Comparison of ENCODE assay signal across 1 cellular context in the genomic region with DNA sequence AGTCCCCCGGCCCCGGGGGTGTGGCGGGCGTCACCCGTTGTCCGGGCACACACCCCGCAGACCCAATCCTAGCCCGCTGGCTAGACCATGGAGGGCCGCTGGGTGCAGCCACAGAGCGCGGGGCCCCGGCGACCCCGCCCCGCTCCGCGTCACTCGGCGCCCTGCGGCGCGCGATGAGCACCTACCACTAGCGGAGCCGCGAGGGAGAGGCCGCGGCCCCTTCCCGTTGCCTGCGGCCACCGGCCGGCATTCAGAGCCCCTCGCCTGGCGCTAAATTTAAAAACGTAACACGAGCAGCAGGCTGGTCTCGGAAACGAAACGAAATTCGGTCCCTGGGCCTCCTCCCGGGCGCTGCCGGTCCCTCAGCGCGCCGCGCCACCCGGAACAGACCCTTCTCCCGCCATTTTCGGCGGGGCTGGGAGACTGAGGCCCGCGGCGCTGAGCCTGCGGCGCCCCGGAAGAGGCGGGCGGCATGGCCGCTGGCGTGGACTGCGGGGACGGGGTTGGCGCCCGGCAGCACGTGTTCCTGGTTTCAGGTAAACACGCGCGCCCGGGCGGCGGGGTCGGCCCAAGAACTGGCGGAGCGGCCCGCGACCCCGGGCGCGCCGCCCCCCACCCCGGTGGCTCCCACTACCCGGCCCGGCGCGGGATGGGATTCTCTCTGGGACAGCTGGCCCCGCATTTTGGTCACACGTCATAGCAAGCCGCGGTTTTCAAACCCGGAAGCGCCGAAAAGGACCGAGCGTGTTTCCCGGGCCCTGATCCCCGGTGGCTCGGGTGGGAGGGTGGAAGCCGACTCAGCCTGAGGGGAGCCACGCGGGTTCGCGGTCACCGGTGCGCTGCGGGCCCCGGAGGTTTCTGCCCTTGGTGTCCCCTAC.
TF ChIP-seq lines count a peak whose summit lies in the region.

TSS of gene RNASEH2B (plus strand) at position 187 of the 878 bp plus-strand sequence. CDS start at position 473, 286 bp downstream.

TF ChIP-seq in HepG2, 621 proteins besides CTCF, POLR2A, EP300 and RAD21 (continued from another document and continues in another):
- TF ChIP-seq ZNF235 (CRISPR knock-in tag; IDR thresholded peaks at IDR 0.05; ENCODE audit: borderline replicate concordance) (no peak), ZNF766 (CRISPR knock-in tag; IDR thresholded peaks at IDR 0.05; ENCODE audit: borderline replicate concordance) (peak; percentile 75; the same call in 1 of the 2 replicates), ZNF337 (CRISPR knock-in tag; IDR thresholded peaks at IDR 0.05; ENCODE audit: borderline replicate concordance, low read depth) (no peak), SRSF9 (IDR thresholded peaks at IDR 0.05; ENCODE audit: borderline replicate concordance, insufficient read depth, low read depth, low read length, poor library complexity, severe bottlenecking) (no peak), KLF12 (CRISPR knock-in tag; IDR thresholded peaks at IDR 0.05; ENCODE audit: borderline replicate concordance) (peak; percentile 84; the same call in 1 of the 2 replicates), ZNF124 (CRISPR knock-in tag; IDR thresholded peaks at IDR 0.05) (0 out of 2 replicates have a peak, but pooled peaks have one; percentile 36), FUBP1 (CRISPR knock-in tag; IDR thresholded peaks at IDR 0.05; ENCODE audit: borderline replicate concordance) (no peak), HES4 (CRISPR knock-in tag; IDR thresholded peaks at IDR 0.05; ENCODE audit: borderline replicate concordance) (peak; percentile 71; the same call in 1 of the 2 replicates), HMGA1 (CRISPR knock-in tag; conservative IDR thresholded peaks at IDR 0.05) (no peak), RFXANK (CRISPR knock-in tag; IDR thresholded peaks at IDR 0.05) (no peak), FOXA1 (IDR thresholded peaks at IDR 0.05) (no peak), FOXA1 (CRISPR knock-in tag; IDR thresholded peaks at IDR 0.05) (no peak), JUND (CRISPR knock-in tag; IDR thresholded peaks at IDR 0.05) (no peak), MIXL1 (CRISPR knock-in tag; IDR thresholded peaks at IDR 0.05) (no peak), PRMT3 (CRISPR knock-in tag; IDR thresholded peaks at IDR 0.05; ENCODE audit: borderline replicate concordance, low read depth) (no peak), PRPF4 (IDR thresholded peaks at IDR 0.05; ENCODE audit: low read depth, low read length, poor library complexity, severe bottlenecking) (no peak), ZNF496 (CRISPR knock-in tag; IDR thresholded peaks at IDR 0.05; ENCODE audit: insufficient replicate concordance) (no peak), ZNF280D (CRISPR knock-in tag; IDR thresholded peaks at IDR 0.05) (no peak; the same call in 1 of the 2 replicates), ZBTB8A (CRISPR knock-in tag; IDR thresholded peaks at IDR 0.05; ENCODE audit: borderline replicate concordance, low read depth) (no peak), PBX3 (CRISPR knock-in tag; IDR thresholded peaks at IDR 0.05; ENCODE audit: borderline replicate concordance) (no peak), ZHX2 (IDR thresholded peaks at IDR 0.05; ENCODE audit: low read depth) (peak; percentile 14; the same call in 1 of the 2 replicates), ZHX2 (CRISPR knock-in tag; IDR thresholded peaks at IDR 0.05; ENCODE audit: borderline replicate concordance) (peak; percentile 70; the same call in 1 of the 2 replicates), ZNF629 (CRISPR knock-in tag; conservative IDR thresholded peaks at IDR 0.05) (no peak; the same call in 1 of the 2 replicates), ZNF737 (CRISPR knock-in tag; IDR thresholded peaks at IDR 0.05; ENCODE audit: borderline replicate concordance) (no peak), SIX4 (CRISPR knock-in tag; IDR thresholded peaks at IDR 0.05) (peak; percentile 12; the same call in 1 of the 2 replicates), ESRRA (CRISPR knock-in tag; IDR thresholded peaks at IDR 0.05; ENCODE audit: low read depth) (no peak), SMARCE1 (IDR thresholded peaks at IDR 0.05; ENCODE audit: borderline replicate concordance) (no peak), GTF2F1 (IDR thresholded peaks at IDR 0.05; ENCODE audit: low read length) (no peak), ISX (CRISPR knock-in tag; conservative IDR thresholded peaks at IDR 0.05) (no peak; the same call in 1 of the 2 replicates), ZFP41 (CRISPR knock-in tag; IDR thresholded peaks at IDR 0.05; ENCODE audit: borderline replicate concordance) (no peak), MTA1 (CRISPR knock-in tag; IDR thresholded peaks at IDR 0.05; ENCODE audit: borderline replicate concordance) (peak; percentile 57), ZNF343 (CRISPR knock-in tag; IDR thresholded peaks at IDR 0.05) (0 out of 2 replicates have a peak, but pooled peaks have one; percentile 68), ZSCAN21 (CRISPR knock-in tag; IDR thresholded peaks at IDR 0.05; ENCODE audit: borderline replicate concordance) (peak; percentile 65), CHD2 (IDR thresholded peaks at IDR 0.05; ENCODE audit: low read depth, low read length) (no peak), ZBTB38 (CRISPR knock-in tag; IDR thresholded peaks at IDR 0.05) (0 out of 2 replicates have a peak, but pooled peaks have one; percentile 45), SMARCC2 (IDR thresholded peaks at IDR 0.05) (no peak), SIN3B (IDR thresholded peaks at IDR 0.05; ENCODE audit: low read length) (peak; percentile 25; the same call in 1 of the 2 replicates), FOXJ3 (CRISPR knock-in tag; IDR thresholded peaks at IDR 0.05; ENCODE audit: borderline replicate concordance) (no peak)
- TF ChIP-seq, protein P1, sequence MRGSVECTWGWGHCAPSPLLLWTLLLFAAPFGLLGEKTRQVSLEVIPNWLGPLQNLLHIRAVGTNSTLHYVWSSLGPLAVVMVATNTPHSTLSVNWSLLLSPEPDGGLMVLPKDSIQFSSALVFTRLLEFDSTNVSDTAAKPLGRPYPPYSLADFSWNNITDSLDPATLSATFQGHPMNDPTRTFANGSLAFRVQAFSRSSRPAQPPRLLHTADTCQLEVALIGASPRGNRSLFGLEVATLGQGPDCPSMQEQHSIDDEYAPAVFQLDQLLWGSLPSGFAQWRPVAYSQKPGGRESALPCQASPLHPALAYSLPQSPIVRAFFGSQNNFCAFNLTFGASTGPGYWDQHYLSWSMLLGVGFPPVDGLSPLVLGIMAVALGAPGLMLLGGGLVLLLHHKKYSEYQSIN (CRISPR knock-in tag; IDR thresholded peaks at IDR 0.05; ENCODE audit: borderline replicate concordance) = no peak
- TF ChIP-seq, protein P2, sequence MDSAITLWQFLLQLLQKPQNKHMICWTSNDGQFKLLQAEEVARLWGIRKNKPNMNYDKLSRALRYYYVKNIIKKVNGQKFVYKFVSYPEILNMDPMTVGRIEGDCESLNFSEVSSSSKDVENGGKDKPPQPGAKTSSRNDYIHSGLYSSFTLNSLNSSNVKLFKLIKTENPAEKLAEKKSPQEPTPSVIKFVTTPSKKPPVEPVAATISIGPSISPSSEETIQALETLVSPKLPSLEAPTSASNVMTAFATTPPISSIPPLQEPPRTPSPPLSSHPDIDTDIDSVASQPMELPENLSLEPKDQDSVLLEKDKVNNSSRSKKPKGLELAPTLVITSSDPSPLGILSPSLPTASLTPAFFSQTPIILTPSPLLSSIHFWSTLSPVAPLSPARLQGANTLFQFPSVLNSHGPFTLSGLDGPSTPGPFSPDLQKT (CRISPR knock-in tag; IDR thresholded peaks at IDR 0.05; ENCODE audit: borderline replicate concordance) = no peak
- TF ChIP-seq, protein P3, sequence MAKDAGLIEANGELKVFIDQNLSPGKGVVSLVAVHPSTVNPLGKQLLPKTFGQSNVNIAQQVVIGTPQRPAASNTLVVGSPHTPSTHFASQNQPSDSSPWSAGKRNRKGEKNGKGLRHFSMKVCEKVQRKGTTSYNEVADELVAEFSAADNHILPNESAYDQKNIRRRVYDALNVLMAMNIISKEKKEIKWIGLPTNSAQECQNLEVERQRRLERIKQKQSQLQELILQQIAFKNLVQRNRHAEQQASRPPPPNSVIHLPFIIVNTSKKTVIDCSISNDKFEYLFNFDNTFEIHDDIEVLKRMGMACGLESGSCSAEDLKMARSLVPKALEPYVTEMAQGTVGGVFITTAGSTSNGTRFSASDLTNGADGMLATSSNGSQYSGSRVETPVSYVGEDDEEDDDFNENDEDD (CRISPR knock-in tag; IDR thresholded peaks at IDR 0.05; ENCODE audit: borderline replicate concordance) = peak; percentile 87; the same call in 1 of the 2 replicates
- TF ChIP-seq, protein P4, sequence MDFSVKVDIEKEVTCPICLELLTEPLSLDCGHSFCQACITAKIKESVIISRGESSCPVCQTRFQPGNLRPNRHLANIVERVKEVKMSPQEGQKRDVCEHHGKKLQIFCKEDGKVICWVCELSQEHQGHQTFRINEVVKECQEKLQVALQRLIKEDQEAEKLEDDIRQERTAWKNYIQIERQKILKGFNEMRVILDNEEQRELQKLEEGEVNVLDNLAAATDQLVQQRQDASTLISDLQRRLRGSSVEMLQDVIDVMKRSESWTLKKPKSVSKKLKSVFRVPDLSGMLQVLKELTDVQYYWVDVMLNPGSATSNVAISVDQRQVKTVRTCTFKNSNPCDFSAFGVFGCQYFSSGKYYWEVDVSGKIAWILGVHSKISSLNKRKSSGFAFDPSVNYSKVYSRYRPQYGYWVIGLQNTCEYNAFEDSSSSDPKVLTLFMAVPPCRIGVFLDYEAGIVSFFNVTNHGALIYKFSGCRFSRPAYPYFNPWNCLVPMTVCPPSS (IDR thresholded peaks at IDR 0.05) = no peak
